In the genomic region with DNA sequence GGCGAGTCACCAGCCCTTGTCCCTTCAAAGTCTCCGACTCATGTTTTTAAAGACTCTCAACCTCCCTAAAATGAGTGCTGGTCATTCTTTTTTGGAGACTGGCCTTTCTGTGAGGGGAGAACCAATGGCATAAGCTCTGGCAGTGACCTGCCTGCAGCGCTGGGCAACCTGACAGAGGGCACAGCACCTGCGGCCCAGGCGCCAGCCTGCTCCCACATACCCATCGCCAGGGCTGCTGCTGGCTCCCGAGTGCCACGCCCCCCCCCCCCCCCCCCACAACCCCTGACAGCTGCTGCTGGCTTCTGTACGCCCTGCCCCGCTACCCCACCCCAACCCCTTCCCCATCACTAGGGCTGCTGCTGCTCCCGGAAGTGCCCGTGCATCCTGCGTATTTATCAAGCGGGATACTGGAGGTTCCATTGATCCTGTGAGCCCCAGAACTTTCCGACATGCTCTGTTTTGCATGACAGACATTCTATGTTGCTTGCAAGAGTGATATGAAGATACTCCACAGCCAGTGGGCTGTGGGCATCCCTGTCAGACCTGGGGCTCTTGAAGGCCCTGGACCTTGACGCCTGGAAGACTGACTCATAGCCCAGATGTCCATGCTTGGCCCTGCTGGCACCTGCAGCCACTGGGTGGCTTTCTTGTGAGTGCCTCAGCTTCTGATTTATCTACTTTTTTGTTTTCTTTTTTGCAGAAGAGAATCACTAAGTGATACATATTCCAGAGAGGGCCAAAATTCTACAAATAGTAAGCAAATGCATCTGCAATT, we compare ENCODE assay signal across 21 cellular contexts.
DNase-seq lines count a peak whose midpoint lies in the region; ATAC-seq lines count a peak whose summit lies in the region.
"Had no signal": no experiment of that assay in that cellular context is flagged by ENCODE, and none has a peak within 500 bp of the region (broad histone marks: within the 10 kb centered on the region; RNA-seq: fewer than 3 reads in every experiment).

No MANE protein-coding gene starts in this region.

- H3K27ac ChIP-seq in trophoblast cell (ENCODE audit: low read depth, low read length), result no peak overlapping the region

- peaks cover 2% of the 10 kb centered on the region for H3K79me2 ChIP-seq in trophoblast cell (ENCODE audit: control insufficient read depth, insufficient read depth, low read length, poor library complexity)

- no CpG with 5 or more reads among the region's 16 CpGs for WGBS in trophoblast cell (ENCODE audit: extremely low coverage, insufficient coverage, insufficient read length)

- peaks cover 10% of the 10 kb centered on the region for H3K9me3 ChIP-seq in trophoblast cell (ENCODE audit: insufficient read depth, low read depth, low read length)
- H3K9me3 ChIP-seq: BE2C had no signal

- no peak overlapping the region for H2BK120ac ChIP-seq in trophoblast cell (ENCODE audit: insufficient read depth, low read length, poor library complexity)

- in situ Hi-C loops in ACHN (cut with HindIII; ENCODE audit: low pct_ligation_motif_present, low pct_unique_long_range_greater_than_20kb, low sequenced_read_pairs), result no loop called here

- ATAC-seq in T-cell (replicated peaks in 1 of 4), result no peak
- ATAC-seq: HCT116 had no signal

- no peak overlapping the region for H3K9ac ChIP-seq in trophoblast cell (ENCODE audit: low read length)

- no peak overlapping the region for H4K91ac ChIP-seq in trophoblast cell (ENCODE audit: low read depth, low read length)

- peaks cover 41% of the 10 kb centered on the region for H3K36me3 Mint-ChIP-seq in T-cell

- H3K9me3 Mint-ChIP-seq in T-cell, result peaks cover 0 to 4% (median 4%) of the 10 kb centered on the region in 3 donors
- H3K9me3 Mint-ChIP-seq: HFFc6 had no signal

- no peak overlapping the region for H3K18ac ChIP-seq in trophoblast cell (ENCODE audit: low read length)

- peaks cover 18% of the 10 kb centered on the region for H3K79me1 ChIP-seq in trophoblast cell (ENCODE audit: low read length)

- no peak overlapping the region for H4K8ac ChIP-seq in trophoblast cell (ENCODE audit: low read depth, low read length)

- no peak overlapping the region for H3K23ac ChIP-seq in trophoblast cell (ENCODE audit: low read length)

- H3K4me1 ChIP-seq in trophoblast cell (ENCODE audit: control insufficient read depth in 1 of 2, insufficient read depth in 2 of 2, low read length in 2 of 2), result peaks cover 7 to 11% of the 10 kb centered on the region in 2 experiments

- no peak overlapping the region for H2AFZ ChIP-seq in trophoblast cell (ENCODE audit: insufficient read depth, low read length, poor library complexity)

- peaks cover 15 to 24% of the 10 kb centered on the region in 2 experiments for H3K36me3 ChIP-seq in trophoblast cell (ENCODE audit: control insufficient read depth in 1 of 2, insufficient read depth in 2 of 2, low read length in 2 of 2)
- H3K36me3 ChIP-seq: BE2C had no signal

- no peak overlapping the region for H3K4ac ChIP-seq in trophoblast cell (ENCODE audit: low read depth, low read length)

- CTCF ChIA-PET in T-cell (lab: Charles Lee), result no interaction called here

- no peak overlapping the region for H3K4me3 ChIP-seq in trophoblast cell (ENCODE audit: low read depth, low read length)

- H2AK5ac ChIP-seq in trophoblast cell (ENCODE audit: low read length), result no peak overlapping the region

- H2BK12ac ChIP-seq in trophoblast cell (ENCODE audit: low read length), result no peak overlapping the region

- H3K4me1 Mint-ChIP-seq in T-cell, result peaks cover 23 to 31% (median 23%) of the 10 kb centered on the region in 3 donors

- H3K4me3 Mint-ChIP-seq in T-cell, result no peak overlapping the region
- H3K4me3 Mint-ChIP-seq: CD4-positive, CD25-positive, alpha-beta regulatory T cell; HFFc6; IgD-negative memory B cell had no signal

- H3K14ac ChIP-seq in trophoblast cell (ENCODE audit: low read length), result no peak overlapping the region

- POLR2A ChIA-PET in T-cell (lab: Charles Lee), result no interaction called here

- no peak overlapping the region for H4K12ac ChIP-seq in trophoblast cell (ENCODE audit: low read depth, low read length)

- DNase-seq in ACHN, result peak; percentile 73
- peak; percentile 10 for DNase-seq in RPMI7951 (ENCODE audit: low read depth)
- peak; percentile 56 for DNase-seq in kidney tubule cell (ENCODE audit: low spot score)
- DNase-seq in trophoblast cell, result peak; percentile 31 to 36
- DNase-seq in RKO (ENCODE audit: low spot score), result no peak
- DNase-seq in SW480 (ENCODE audit: low spot score), result no peak
- no peak for DNase-seq in T-cell
- no peak for DNase-seq in activated naive CD4-positive, alpha-beta T cell (lab: John Stamatoyannopoulos, UW)
- DNase-seq: BE2C; C1 segment of cervical spinal cord; CD4-positive, CD25-positive, alpha-beta regulatory T cell; CD8-positive, alpha-beta memory T cell; COR-L47; DMS 273 treated with DMSO at 0.1 percent for 48 hours; DMS79; GDM1; GOT3; H7; HFFc6 had no signal

- no peak overlapping the region for H2BK5ac ChIP-seq in trophoblast cell (ENCODE audit: low read depth, low read length, poor library complexity)

- H3K27ac Mint-ChIP-seq in T-cell, result no peak overlapping the region
- H3K27ac Mint-ChIP-seq: HFFc6 had no signal

- H3K27me3 ChIP-seq in trophoblast cell (ENCODE audit: insufficient read depth, low read length), result no peaks in the 10 kb centered on the region
- H3K27me3 ChIP-seq: BE2C had no signal

- no peaks in the 10 kb centered on the region for H3K27me3 Mint-ChIP-seq in T-cell
- H3K27me3 Mint-ChIP-seq: CD4-positive, CD25-positive, alpha-beta regulatory T cell had no signal

- H3K4me2 ChIP-seq in trophoblast cell (ENCODE audit: low read length), result no peak overlapping the region

Comparison
In these comparisons a context has a peak if more than half of its experiments do, and no peak if none do; other contexts are left out.
1. DNase-seq: peak in ACHN (single experiment), RPMI7951 (single experiment), kidney tubule cell (single experiment) and trophoblast cell (2 of 2); none in RKO (single experiment), SW480 (single experiment), T-cell (0 of 34) and activated naive CD4-positive, alpha-beta T cell (0 of 4).